ENCODE assay signal across 9 cellular contexts in the genomic region with DNA sequence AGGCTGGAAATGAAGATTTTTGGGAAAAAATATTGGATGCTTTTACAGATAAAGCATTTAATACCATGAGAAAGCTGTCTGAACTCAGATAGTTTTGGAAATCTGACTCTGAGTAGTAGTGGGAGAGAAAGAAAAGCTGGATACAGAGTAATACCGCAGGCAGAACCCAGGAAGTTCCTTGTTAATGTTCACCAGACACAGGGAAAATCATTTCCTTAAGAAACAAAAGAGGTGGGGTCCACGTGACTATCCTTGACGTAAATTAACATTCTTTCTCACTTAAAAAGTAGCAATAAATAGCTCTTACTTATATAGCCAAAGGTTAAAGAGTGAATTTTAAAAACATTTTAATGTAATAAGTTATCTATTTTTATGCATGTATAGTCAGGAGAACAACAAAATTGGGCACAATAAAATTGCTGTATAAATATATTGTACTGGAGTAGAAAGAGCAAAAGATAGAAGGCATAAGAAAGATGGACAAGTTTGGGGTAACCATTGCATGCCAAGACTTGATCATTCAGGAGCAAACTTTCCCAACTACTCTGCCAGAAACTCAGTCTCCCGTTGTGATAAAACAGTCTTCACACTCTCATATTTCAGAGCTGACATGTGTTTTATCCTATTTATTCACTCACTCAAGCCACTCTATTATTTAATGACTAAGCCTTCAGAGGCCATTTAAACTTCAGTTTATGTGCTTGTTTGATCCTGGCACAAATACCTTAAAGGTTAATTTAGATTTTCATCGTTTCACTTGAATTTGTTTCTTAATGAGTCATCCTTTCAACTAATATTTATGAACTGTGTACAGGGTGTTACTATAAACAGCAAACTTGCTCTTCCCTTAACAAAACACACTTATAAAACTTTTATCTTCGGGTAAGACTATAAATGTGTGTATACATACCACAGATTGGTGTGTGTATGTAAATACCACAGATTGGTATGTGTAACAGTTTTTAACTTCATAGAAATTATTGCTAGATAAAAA.
DNase-seq lines count a peak whose midpoint lies in the region; ATAC-seq and TF ChIP-seq lines count a peak whose summit lies in the region.
"Had no signal": no experiment of that assay in that cellular context is flagged by ENCODE, and none has a peak within 500 bp of the region (broad histone marks: within the 10 kb centered on the region; RNA-seq: fewer than 3 reads in every experiment).

No MANE protein-coding gene starts in this region.

- POLR2A ChIA-PET in naive thymus-derived CD4-positive, alpha-beta T cell (lab: Charles Lee), result no interaction called here

- H3K4me3 Mint-ChIP-seq in progenitor cell of endocrine pancreas (ENCODE audit: low read depth), result no peak overlapping the region
- no peak overlapping the region for H3K4me3 Mint-ChIP-seq in naive thymus-derived CD4-positive, alpha-beta T cell
- H3K4me3 Mint-ChIP-seq: activated naive CD8-positive, alpha-beta T cell treated with anti-CD3 and anti-CD28 coated beads, Interleukin-2, amount 50 U/mL, for 24 hours had no signal

- no peaks in the 10 kb centered on the region for H3K4me1 ChIP-seq in naive thymus-derived CD4-positive, alpha-beta T cell (ENCODE audit: control insufficient read depth in 2 of 2, insufficient read depth in 2 of 2, low read length in 2 of 2)

- in situ Hi-C loops in GM13976 (cut with MboI; ENCODE audit: low sequenced_read_pairs, unreplicated experiment), result no loop called here

- peaks cover 22% of the 10 kb centered on the region for H3K4me1 Mint-ChIP-seq in progenitor cell of endocrine pancreas (ENCODE audit: low read depth)
- no peaks in the 10 kb centered on the region for H3K4me1 Mint-ChIP-seq in naive thymus-derived CD4-positive, alpha-beta T cell
- H3K4me1 Mint-ChIP-seq: activated naive CD8-positive, alpha-beta T cell treated with anti-CD3 and anti-CD28 coated beads, Interleukin-2, amount 50 U/mL, for 24 hours had no signal

- no peaks in the 10 kb centered on the region for H3K27me3 ChIP-seq in naive thymus-derived CD4-positive, alpha-beta T cell (ENCODE audit: control insufficient read depth in 2 of 2, insufficient read depth in 2 of 2, low read length in 2 of 2)

- no peak overlapping the region for H3K4me3 ChIP-seq in epithelial cell of proximal tubule (ENCODE audit: low read depth, low read length)
- no peak overlapping the region for H3K4me3 ChIP-seq in naive thymus-derived CD4-positive, alpha-beta T cell (ENCODE audit: low read length)

- no peaks in the 10 kb centered on the region for H3K36me3 Mint-ChIP-seq in progenitor cell of endocrine pancreas (ENCODE audit: insufficient read depth)
- H3K36me3 Mint-ChIP-seq in naive thymus-derived CD4-positive, alpha-beta T cell, result no peaks in the 10 kb centered on the region

- CTCF ChIA-PET in naive thymus-derived CD4-positive, alpha-beta T cell (lab: Charles Lee), result no interaction called here

- no peak for TF ChIP-seq CTCF in epithelial cell of proximal tubule (conservative IDR thresholded peaks at IDR 0.05; ENCODE audit: low read depth, low read length)
- no peak for TF ChIP-seq CTCF in progenitor cell of endocrine pancreas (IDR thresholded peaks at IDR 0.05; ENCODE audit: unreplicated experiment)
- TF ChIP-seq CTCF in GM13976 (IDR thresholded peaks at IDR 0.05; ENCODE audit: borderline replicate concordance, control extremely low read depth, extremely low read depth, insufficient read depth, missing control alignments), result no peak

- no peaks in the 10 kb centered on the region for H3K36me3 ChIP-seq in naive thymus-derived CD4-positive, alpha-beta T cell (ENCODE audit: control insufficient read depth in 2 of 3, insufficient read depth in 3 of 3, low read length in 3 of 3)

- no peak overlapping the region for H3K27ac ChIP-seq in naive thymus-derived CD4-positive, alpha-beta T cell (ENCODE audit: low read depth, low read length)

- peak overlapping the region; percentile 15 for H3K27ac Mint-ChIP-seq in progenitor cell of endocrine pancreas
- H3K27ac Mint-ChIP-seq in naive thymus-derived CD4-positive, alpha-beta T cell, result no peak overlapping the region
- H3K27ac Mint-ChIP-seq: activated naive CD8-positive, alpha-beta T cell treated with anti-CD3 and anti-CD28 coated beads, Interleukin-2, amount 50 U/mL, for 24 hours had no signal

- no peaks in the 10 kb centered on the region for H3K9me3 ChIP-seq in naive thymus-derived CD4-positive, alpha-beta T cell (ENCODE audit: control insufficient read depth in 2 of 3, low read length in 3 of 3)

- intact Hi-C loops in naive thymus-derived CD4-positive, alpha-beta T cell (cut with micrococcal nuclease), result no loop called here

- ATAC-seq in GM21619 (IDR thresholded peaks at IDR 0.05; ENCODE audit: unreplicated experiment), result no peak
- ATAC-seq in naive thymus-derived CD4-positive, alpha-beta T cell, result no peak
- ATAC-seq: activated naive CD8-positive, alpha-beta T cell treated with anti-CD3 and anti-CD28 coated beads, Interleukin-2, amount 50 U/mL, for 24 hours had no signal

- H3K27me3 Mint-ChIP-seq in progenitor cell of endocrine pancreas, result no peaks in the 10 kb centered on the region
- no peaks in the 10 kb centered on the region for H3K27me3 Mint-ChIP-seq in naive thymus-derived CD4-positive, alpha-beta T cell
- H3K27me3 Mint-ChIP-seq: activated naive CD8-positive, alpha-beta T cell treated with anti-CD3 and anti-CD28 coated beads, Interleukin-2, amount 50 U/mL, for 24 hours had no signal

- peak; percentile 15 for DNase-seq in Daoy (ENCODE audit: low read depth)
- peak; percentile 5 for DNase-seq in NCI-H774 (lab: John Stamatoyannopoulos, UW)
- DNase-seq in epithelial cell of proximal tubule (ENCODE audit: low read depth), result peak; percentile 95
- no peak for DNase-seq in progenitor cell of endocrine pancreas (ENCODE audit: low spot score, unreplicated experiment)
- DNase-seq in GM13976 (ENCODE audit: low spot score), result no peak
- DNase-seq in naive thymus-derived CD4-positive, alpha-beta T cell, result no peak
- no peak for DNase-seq in NCI-H2081 treated with DMSO at 0.1 percent for 48 hours (lab: John Stamatoyannopoulos, UW)
- DNase-seq: activated naive CD8-positive, alpha-beta T cell treated with anti-CD3 and anti-CD28 coated beads, Interleukin-2, amount 50 U/mL, for 24 hours had no signal

- peaks cover 5% of the 10 kb centered on the region for H3K9me3 Mint-ChIP-seq in progenitor cell of endocrine pancreas (ENCODE audit: low read depth)
- no peaks in the 10 kb centered on the region for H3K9me3 Mint-ChIP-seq in naive thymus-derived CD4-positive, alpha-beta T cell
- H3K9me3 Mint-ChIP-seq: activated naive CD8-positive, alpha-beta T cell treated with anti-CD3 and anti-CD28 coated beads, Interleukin-2, amount 50 U/mL, for 24 hours had no signal

Comparison
In these comparisons a context has a peak if more than half of its experiments do, and no peak if none do; other contexts are left out.
1. DNase-seq: peak in Daoy (single experiment), NCI-H774 (single experiment) and epithelial cell of proximal tubule (single experiment); none in progenitor cell of endocrine pancreas (single experiment), GM13976 (single experiment), naive thymus-derived CD4-positive, alpha-beta T cell (0 of 9) and NCI-H2081 treated with DMSO at 0.1 percent for 48 hours (single experiment).